In genomic region chr14:62071029-62071428, GRCh38 we compare ENCODE assay signal across 1 cellular context.
TF ChIP-seq lines count a peak whose summit lies in the region.

No MANE protein-coding gene starts in this region.

TF ChIP-seq in GM23338, 12 proteins besides CTCF, POLR2A, EP300 and RAD21 (continued from another document):
- TF ChIP-seq ZNF462 (CRISPR knock-in tag; IDR thresholded peaks at IDR 0.05) (no peak), ZNF331 (CRISPR knock-in tag; IDR thresholded peaks at IDR 0.05; ENCODE audit: low read depth) (no peak), ZNF114 (CRISPR knock-in tag; IDR thresholded peaks at IDR 0.05) (no peak), EZH2phosphoT487 (IDR thresholded peaks at IDR 0.05; ENCODE audit: unreplicated experiment) (no peak), CREB1 (CRISPR knock-in tag; IDR thresholded peaks at IDR 0.05; ENCODE audit: low read depth) (no peak), NANOG (IDR thresholded peaks at IDR 0.05; ENCODE audit: borderline replicate concordance) (no peak), STAT1 (IDR thresholded peaks at IDR 0.05; ENCODE audit: unreplicated experiment) (no peak)
TF ChIP-seq in GM23338: peak in this region for 0.
